Comparison of ENCODE assay signal across 28 cellular contexts in the genomic region with DNA sequence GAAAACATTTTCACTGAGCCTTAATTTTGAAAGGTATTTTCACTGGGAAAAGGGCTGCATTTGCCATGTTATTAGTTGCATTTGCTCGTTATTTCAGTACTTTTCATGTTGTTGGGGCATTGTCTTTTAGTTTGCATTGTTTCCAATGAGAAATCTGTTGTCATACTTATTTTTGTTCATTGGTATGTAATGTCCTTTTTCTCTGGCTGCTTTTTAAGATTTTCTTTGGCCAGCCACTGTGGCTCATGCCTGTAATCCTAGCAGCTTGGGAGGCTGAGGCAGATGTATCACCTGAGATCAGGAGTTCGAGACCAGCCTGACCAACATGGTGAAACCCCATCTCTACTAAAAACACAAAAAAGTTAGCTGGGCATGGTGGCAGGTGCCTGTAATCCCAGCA.
"Had no signal": no experiment of that assay in that cellular context is flagged by ENCODE, and none has a peak within 500 bp of the region (broad histone marks: within the 10 kb centered on the region; RNA-seq: fewer than 3 reads in every experiment).

No MANE protein-coding gene starts in this region.

- H3K36me3 ChIP-seq: colonic mucosa, esophagus muscularis mucosa, esophagus squamous epithelium, gastrocnemius medialis, gastroesophageal sphincter, heart left ventricle, heart right ventricle had no signal

- H3K4me3 Mint-ChIP-seq: dendritic cell treated with granulocyte-macrophage colony-stimulating factor and Interleukin-4, amounts not matched to agents 40 ng/mL and 50 ng/mL, for 4 days; effector memory CD8-positive, alpha-beta T cell; endodermal cell had no signal

- H3K9me3 Mint-ChIP-seq: effector memory CD8-positive, alpha-beta T cell had no signal

- H3K27ac Mint-ChIP-seq: dendritic cell treated with granulocyte-macrophage colony-stimulating factor and Interleukin-4, amounts not matched to agents 40 ng/mL and 50 ng/mL, for 4 days; effector memory CD8-positive, alpha-beta T cell; endodermal cell had no signal

- H3K4me3 ChIP-seq: colonic mucosa, coronary artery, dorsolateral prefrontal cortex, esophagus muscularis mucosa, esophagus squamous epithelium, gastrocnemius medialis, gastroesophageal sphincter, heart left ventricle, heart right ventricle had no signal

- H3K27me3 Mint-ChIP-seq: dendritic cell treated with granulocyte-macrophage colony-stimulating factor and Interleukin-4, amounts not matched to agents 40 ng/mL and 50 ng/mL, for 4 days; effector memory CD8-positive, alpha-beta T cell had no signal

- H3K4me1 ChIP-seq: colonic mucosa, esophagus muscularis mucosa, esophagus squamous epithelium, foreskin keratinocyte, gastrocnemius medialis, gastroesophageal sphincter, heart left ventricle, heart right ventricle had no signal

- H3K9me3 ChIP-seq: colonic mucosa, gastrocnemius medialis had no signal

- H3K27me3 ChIP-seq: colonic mucosa, dorsolateral prefrontal cortex, esophagus muscularis mucosa, foreskin keratinocyte, gastrocnemius medialis, gastroesophageal sphincter, heart left ventricle, heart right ventricle had no signal

- FAIRE-seq: endometrium, endothelial cell of umbilical vein, frontal cortex had no signal

- H3K4me1 Mint-ChIP-seq: endodermal cell had no signal

- DNase-seq: colonic mucosa; cortex of kidney; dermis blood vessel endothelial cell; dorsolateral prefrontal cortex; effector CD4-positive, alpha-beta T cell; effector CD8-positive, alpha-beta T cell; effector memory CD4-positive, alpha-beta T cell; effector memory CD8-positive, alpha-beta T cell; endodermal cell; erythroblast; esophagus squamous epithelium; foreskin fibroblast; foreskin keratinocyte; foreskin melanocyte; gastrocnemius medialis; glutamatergic neuron; head of caudate nucleus; heart left ventricle; heart right ventricle had no signal

- ATAC-seq: effector memory CD8-positive, alpha-beta T cell; esophagus mucosa; foreskin keratinocyte; gastrocnemius medialis; gastroesophageal sphincter; heart left ventricle; heart right ventricle had no signal

- H3K27ac ChIP-seq: colonic mucosa, coronary artery, dorsolateral prefrontal cortex, epithelial cell of prostate, esophagus muscularis mucosa, esophagus squamous epithelium, foreskin keratinocyte, gastrocnemius medialis, gastroesophageal sphincter, heart left ventricle, heart right ventricle had no signal
